In the genomic region with DNA sequence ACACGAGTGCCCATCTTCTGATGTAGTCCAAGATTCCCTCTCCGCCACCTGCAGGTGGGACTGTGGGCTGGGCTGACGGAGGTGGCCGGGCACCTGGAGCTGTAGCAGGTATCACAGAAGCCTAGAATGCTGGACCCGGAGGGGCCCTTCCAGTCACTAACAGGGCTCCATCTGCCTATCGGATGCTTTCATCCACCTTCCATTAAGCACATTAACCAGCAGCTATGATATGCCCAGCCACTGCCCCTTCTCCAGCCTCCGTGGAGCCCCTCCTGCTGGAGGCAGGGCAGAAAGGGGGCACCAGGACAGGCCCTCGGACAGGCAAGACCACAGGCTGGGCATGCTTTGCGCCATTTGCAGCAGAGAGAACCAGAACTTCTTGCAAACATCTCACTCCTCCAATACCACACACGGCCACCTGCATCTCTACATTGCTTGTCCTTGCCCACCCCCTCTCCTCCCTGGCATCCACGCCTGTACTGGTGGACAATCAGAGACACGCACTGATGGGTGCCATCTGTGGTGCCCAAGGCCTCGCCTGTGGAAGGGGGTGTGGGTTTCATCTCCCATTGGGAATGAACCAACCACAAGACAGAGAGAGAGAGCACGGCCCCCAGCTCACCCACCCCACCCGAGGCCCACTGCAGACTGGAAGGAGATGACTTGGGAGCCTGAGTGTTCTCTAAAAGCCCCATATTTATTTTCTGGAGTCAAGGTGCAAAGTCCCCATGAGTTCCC, we compare ENCODE assay signal across 1 cellular context.
TF ChIP-seq lines count a peak whose summit lies in the region.

No MANE protein-coding gene starts in this region.

TF ChIP-seq in HepG2, 621 proteins besides CTCF, POLR2A, EP300 and RAD21:
- TF ChIP-seq YY1 (IDR thresholded peaks at IDR 0.05; ENCODE audit: insufficient read depth, insufficient replicate concordance, low read depth, low read length) (no peak), DNMT1 (CRISPR knock-in tag; IDR thresholded peaks at IDR 0.05) (no peak), KLF12 (CRISPR knock-in tag; IDR thresholded peaks at IDR 0.05; ENCODE audit: borderline replicate concordance) (no peak), NFE2 (CRISPR knock-in tag; IDR thresholded peaks at IDR 0.05) (no peak), STAT5B (CRISPR knock-in tag; IDR thresholded peaks at IDR 0.05) (no peak), ZNF24 (IDR thresholded peaks at IDR 0.05) (no peak), ATM (IDR thresholded peaks at IDR 0.05; ENCODE audit: borderline replicate concordance) (no peak)
- TF ChIP-seq, protein P1, sequence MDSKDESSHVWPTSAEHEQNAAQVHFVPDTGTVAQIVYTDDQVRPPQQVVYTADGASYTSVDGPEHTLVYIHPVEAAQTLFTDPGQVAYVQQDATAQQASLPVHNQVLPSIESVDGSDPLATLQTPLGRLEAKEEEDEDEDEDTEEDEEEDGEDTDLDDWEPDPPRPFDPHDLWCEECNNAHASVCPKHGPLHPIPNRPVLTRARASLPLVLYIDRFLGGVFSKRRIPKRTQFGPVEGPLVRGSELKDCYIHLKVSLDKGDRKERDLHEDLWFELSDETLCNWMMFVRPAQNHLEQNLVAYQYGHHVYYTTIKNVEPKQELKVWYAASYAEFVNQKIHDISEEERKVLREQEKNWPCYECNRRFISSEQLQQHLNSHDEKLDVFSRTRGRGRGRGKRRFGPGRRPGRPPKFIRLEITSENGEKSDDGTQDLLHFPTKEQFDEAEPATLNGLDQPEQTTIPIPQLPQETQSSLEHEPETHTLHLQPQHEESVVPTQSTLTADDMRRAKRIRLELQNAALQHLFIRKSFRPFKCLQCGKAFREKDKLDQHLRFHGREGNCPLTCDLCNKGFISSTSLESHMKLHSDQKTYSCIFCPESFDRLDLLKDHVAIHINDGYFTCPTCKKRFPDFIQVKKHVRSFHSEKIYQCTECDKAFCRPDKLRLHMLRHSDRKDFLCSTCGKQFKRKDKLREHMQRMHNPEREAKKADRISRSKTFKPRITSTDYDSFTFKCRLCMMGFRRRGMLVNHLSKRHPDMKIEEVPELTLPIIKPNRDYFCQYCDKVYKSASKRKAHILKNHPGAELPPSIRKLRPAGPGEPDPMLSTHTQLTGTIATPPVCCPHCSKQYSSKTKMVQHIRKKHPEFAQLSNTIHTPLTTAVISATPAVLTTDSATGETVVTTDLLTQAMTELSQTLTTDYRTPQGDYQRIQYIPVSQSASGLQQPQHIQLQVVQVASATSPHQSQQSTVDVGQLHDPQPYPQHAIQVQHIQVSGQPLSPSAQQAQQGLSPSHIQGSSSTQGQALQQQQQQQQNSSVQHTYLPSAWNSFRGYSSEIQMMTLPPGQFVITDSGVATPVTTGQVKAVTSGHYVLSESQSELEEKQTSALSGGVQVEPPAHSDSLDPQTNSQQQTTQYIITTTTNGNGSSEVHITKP (CRISPR knock-in tag; IDR thresholded peaks at IDR 0.05; ENCODE audit: low read depth): no peak
- TF ChIP-seq, protein P2, sequence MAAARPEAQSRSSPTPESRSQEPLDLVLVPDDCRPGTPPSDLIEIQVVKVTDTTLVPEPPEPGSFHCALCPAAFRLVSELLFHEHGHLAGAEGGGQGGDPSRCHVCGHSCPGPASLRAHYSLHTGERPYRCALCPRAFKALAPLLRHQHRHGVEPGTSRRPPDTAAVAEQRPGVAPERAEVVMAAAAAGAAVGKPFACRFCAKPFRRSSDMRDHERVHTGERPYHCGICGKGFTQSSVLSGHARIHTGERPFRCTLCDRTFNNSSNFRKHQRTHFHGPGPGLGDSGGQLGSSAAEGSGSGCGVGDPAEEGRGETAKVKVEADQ (CRISPR knock-in tag; IDR thresholded peaks at IDR 0.05; ENCODE audit: borderline replicate concordance): no peak
